20 cellular contexts compared by ENCODE assay signal in genomic region chr20:2804921-2805681, GRCh38. TPM values are rescaled to one million over a fixed set of nuclear protein-coding genes. Genes with fewer than 3 reads are reported as not detected.
DNase-seq lines count a peak whose midpoint lies in the region; ATAC-seq and TF ChIP-seq lines count a peak whose summit lies in the region.
"Had no signal": no experiment of that assay in that cellular context is flagged by ENCODE, and none has a peak within 500 bp of the region (broad histone marks: within the 10 kb centered on the region; RNA-seq: fewer than 3 reads in every experiment).

No MANE protein-coding gene starts in this region.

- H3K36me3 Mint-ChIP-seq in endodermal cell (ENCODE audit: low read depth) = no peaks in the 10 kb centered on the region
- H3K36me3 Mint-ChIP-seq in naive thymus-derived CD4-positive, alpha-beta T cell = peaks cover 0 to 5% (median 1%) of the 10 kb centered on the region in 5 donors

- H3K9me3 Mint-ChIP-seq in endodermal cell = no peaks in the 10 kb centered on the region
- H3K9me3 Mint-ChIP-seq in naive thymus-derived CD4-positive, alpha-beta T cell = peaks cover 0 to 4% (median 0%) of the 10 kb centered on the region in 11 donors
- H3K9me3 Mint-ChIP-seq: activated T-helper 1 cell treated with anti-CD3 and anti-CD28 coated beads, Interleukin-12 subunit alpha, Interleukin-12 subunit beta, Interleukin-2, Interleukin-4 antibody, amounts not matched to agents 30 ng/mL and 10 ng/mL and 1 ng/mL, durations not matched to agents 14 hours and 24 hours and 36 hours had no signal

- H3K4me3 ChIP-seq in endodermal cell (ENCODE audit: low read length) (no peak overlapping the region), left lung (no peak overlapping the region), aorta (ENCODE audit: low read length in 2 of 2) (no peak overlapping the region), gastrocnemius medialis (no peak overlapping the region)
- H3K4me3 ChIP-seq in naive thymus-derived CD4-positive, alpha-beta T cell (ENCODE audit: low read length) = no peak overlapping the region
- H3K4me3 ChIP-seq: gastroesophageal sphincter, ovary, upper lobe of left lung had no signal

- no peak for TF ChIP-seq POLR2A in gastrocnemius medialis (IDR thresholded peaks at IDR 0.05)

- DNase-seq in Right ventricle myocardium inferior (ENCODE audit: missing footprints) (peak; percentile 58), cardiac septum (ENCODE audit: low spot score) (no peak), endodermal cell (peak; percentile 76), left lung (peak in 1 of 2 donors; percentile 75), aorta (peak in 1 of 2 donors; percentile 71), gastrocnemius medialis (no peak)
- DNase-seq in naive thymus-derived CD4-positive, alpha-beta T cell = no peak
- DNase-seq: activated CD4-positive, alpha-beta T cell treated with anti-CD3 and anti-CD28 coated beads for 4 hours; brain microvascular endothelial cell; effector CD8-positive, alpha-beta T cell; NCI-H2171 treated with DMSO at 0.1 percent for 48 hours; ovary; PC-3; stimulated activated CD8-positive, alpha-beta memory T cell treated with anti-CD3 and anti-CD28 coated beads, Interleukin-4, amount 100 ng/mL, for 48 hours; T-helper 1 cell had no signal

- H3K4me3 Mint-ChIP-seq in endodermal cell = no peak overlapping the region
- no peak overlapping the region for H3K4me3 Mint-ChIP-seq in naive thymus-derived CD4-positive, alpha-beta T cell
- H3K4me3 Mint-ChIP-seq: activated T-helper 1 cell treated with anti-CD3 and anti-CD28 coated beads, Interleukin-12 subunit alpha, Interleukin-12 subunit beta, Interleukin-2, Interleukin-4 antibody, amounts not matched to agents 30 ng/mL and 10 ng/mL and 1 ng/mL, durations not matched to agents 14 hours and 24 hours and 36 hours had no signal

- POLR2A ChIA-PET in naive thymus-derived CD4-positive, alpha-beta T cell (lab: Charles Lee) = no interaction called here

- H3K9ac ChIP-seq in endodermal cell (ENCODE audit: extremely low read depth, low read length, poor library complexity, severe bottlenecking) = no peak overlapping the region

- intact Hi-C loops in Right ventricle myocardium inferior (cut with DNase I) = no loop called here
- intact Hi-C loops in cardiac septum (cut with DNase I) = no loop called here
- intact Hi-C loops in left lung (cut with DNase I) = no loop called here
- intact Hi-C loops in aorta (cut with DNase I) = no loop called here
- intact Hi-C loops in naive thymus-derived CD4-positive, alpha-beta T cell (cut with micrococcal nuclease) = no loop called here
- intact Hi-C loops in gastrocnemius medialis (cut with DNase I; ENCODE audit: low total_unique reads) = no loop called here

- WGBS in endodermal cell (ENCODE audit: insufficient coverage in 1 of 2, insufficient read length in 1 of 2), 2 experiments = 38 to 57% methylated on average over 21 to 44 of the region's 44 CpGs
- 6% methylated on average over 34 to 44 of the region's 44 CpGs for WGBS in aorta, 2 donors

- H3K9me3 ChIP-seq in endodermal cell (ENCODE audit: control insufficient read depth, low read length) = no peaks in the 10 kb centered on the region
- H3K9me3 ChIP-seq in left lung = no peaks in the 10 kb centered on the region
- H3K9me3 ChIP-seq in aorta (ENCODE audit: control insufficient read depth, low read length) = no peaks in the 10 kb centered on the region
- no peaks in the 10 kb centered on the region for H3K9me3 ChIP-seq in naive thymus-derived CD4-positive, alpha-beta T cell (ENCODE audit: control insufficient read depth in 2 of 3, low read length in 3 of 3)
- peaks cover 0 to 7% (median 0%) of the 10 kb centered on the region in 3 donors for H3K9me3 ChIP-seq in gastrocnemius medialis
- H3K9me3 ChIP-seq: gastroesophageal sphincter, ovary, upper lobe of left lung had no signal

- no peak overlapping the region for H3K27ac Mint-ChIP-seq in endodermal cell
- no peak overlapping the region for H3K27ac Mint-ChIP-seq in naive thymus-derived CD4-positive, alpha-beta T cell
- H3K27ac Mint-ChIP-seq: activated T-helper 1 cell treated with anti-CD3 and anti-CD28 coated beads, Interleukin-12 subunit alpha, Interleukin-12 subunit beta, Interleukin-2, Interleukin-4 antibody, amounts not matched to agents 30 ng/mL and 10 ng/mL and 1 ng/mL, durations not matched to agents 14 hours and 24 hours and 36 hours had no signal

- CTCF ChIA-PET in naive thymus-derived CD4-positive, alpha-beta T cell (lab: Charles Lee) = no interaction called here

- in situ Hi-C loops in gastrocnemius medialis (cut with MboI; ENCODE audit: low sequenced_read_pairs in 4 of 4) = no loop called here

- ATAC-seq in Right ventricle myocardium inferior (no peak), left lung (peak; percentile 37), aorta (ENCODE audit: low FRiP score) (peak; percentile 47), gastrocnemius medialis (no peak), HG02938 (IDR thresholded peaks at IDR 0.05; ENCODE audit: unreplicated experiment) (no peak)
- no peak for ATAC-seq in naive thymus-derived CD4-positive, alpha-beta T cell
- ATAC-seq: gastroesophageal sphincter, PC-3 had no signal

- no peak for TF ChIP-seq CTCF in endodermal cell (conservative IDR thresholded peaks at IDR 0.05)
- no peak for TF ChIP-seq CTCF in left lung (IDR thresholded peaks at IDR 0.05)
- TF ChIP-seq CTCF in gastrocnemius medialis (IDR thresholded peaks at IDR 0.05 in 4 of 5, conservative IDR thresholded peaks at IDR 0.05 in 1 of 5) = no peak

- peaks cover 82% of the 10 kb centered on the region for H3K27me3 Mint-ChIP-seq in endodermal cell (ENCODE audit: insufficient read depth)
- H3K27me3 Mint-ChIP-seq in naive thymus-derived CD4-positive, alpha-beta T cell = peaks cover 53 to 70% (median 61%) of the 10 kb centered on the region in 5 donors

- no peaks in the 10 kb centered on the region for H3K36me3 ChIP-seq in endodermal cell (ENCODE audit: control insufficient read depth, insufficient read depth, low read length)
- H3K36me3 ChIP-seq in left lung = no peaks in the 10 kb centered on the region
- no peaks in the 10 kb centered on the region for H3K36me3 ChIP-seq in aorta (ENCODE audit: control insufficient read depth in 1 of 2, insufficient read depth in 2 of 2, low read length in 1 of 2)
- no peaks in the 10 kb centered on the region for H3K36me3 ChIP-seq in naive thymus-derived CD4-positive, alpha-beta T cell (ENCODE audit: control insufficient read depth in 2 of 3, insufficient read depth in 3 of 3, low read length in 3 of 3)
- H3K36me3 ChIP-seq in gastrocnemius medialis = no peaks in the 10 kb centered on the region
- H3K36me3 ChIP-seq: brain microvascular endothelial cell, gastroesophageal sphincter, ovary, upper lobe of left lung had no signal

- no peak overlapping the region for H3K27ac ChIP-seq in endodermal cell (ENCODE audit: low read depth, low read length)
- H3K27ac ChIP-seq in left lung = no peak overlapping the region
- no peak overlapping the region for H3K27ac ChIP-seq in aorta (ENCODE audit: low read depth in 1 of 2, low read length in 2 of 2)
- H3K27ac ChIP-seq in naive thymus-derived CD4-positive, alpha-beta T cell (ENCODE audit: low read depth, low read length) = no peak overlapping the region
- H3K27ac ChIP-seq in gastrocnemius medialis = no peak overlapping the region
- H3K27ac ChIP-seq: brain microvascular endothelial cell, gastroesophageal sphincter, ovary, upper lobe of left lung had no signal

- peaks cover 10% of the 10 kb centered on the region for H3K4me1 Mint-ChIP-seq in endodermal cell
- peaks cover 12 to 15% (median 13%) of the 10 kb centered on the region in 7 donors for H3K4me1 Mint-ChIP-seq in naive thymus-derived CD4-positive, alpha-beta T cell

- peaks cover 71% of the 10 kb centered on the region for H3K27me3 ChIP-seq in endodermal cell (ENCODE audit: control insufficient read depth, insufficient read depth, low read length, poor library complexity, severe bottlenecking)
- peaks cover 59 to 100% of the 10 kb centered on the region in 2 donors for H3K27me3 ChIP-seq in left lung
- no peaks in the 10 kb centered on the region for H3K27me3 ChIP-seq in aorta (ENCODE audit: control insufficient read depth in 1 of 2, insufficient read depth in 2 of 2, low read length in 1 of 2)
- H3K27me3 ChIP-seq in naive thymus-derived CD4-positive, alpha-beta T cell (ENCODE audit: control insufficient read depth in 2 of 2, insufficient read depth in 2 of 2, low read length in 2 of 2) = peaks cover 0 to 6% of the 10 kb centered on the region in 2 donors
- peaks cover 51 to 77% (median 63%) of the 10 kb centered on the region in 3 donors for H3K27me3 ChIP-seq in gastrocnemius medialis
- H3K27me3 ChIP-seq: ovary had no signal

- no peaks in the 10 kb centered on the region for H3K4me1 ChIP-seq in endodermal cell (ENCODE audit: control insufficient read depth, insufficient read depth, low read length)
- peaks cover 0 to 13% of the 10 kb centered on the region in 2 donors for H3K4me1 ChIP-seq in left lung
- no peaks in the 10 kb centered on the region for H3K4me1 ChIP-seq in aorta (ENCODE audit: control insufficient read depth in 1 of 2, insufficient read depth in 2 of 2, low read length in 2 of 2)
- H3K4me1 ChIP-seq in naive thymus-derived CD4-positive, alpha-beta T cell (ENCODE audit: control insufficient read depth in 2 of 2, insufficient read depth in 2 of 2, low read length in 2 of 2) = peaks cover 0 to 7% of the 10 kb centered on the region in 2 donors
- no peaks in the 10 kb centered on the region for H3K4me1 ChIP-seq in gastrocnemius medialis

RNA-seq across cellular contexts. Expression of gene CPXM1, which starts 4.7 kb away (rescaled TPM):
- total RNA-seq in Right ventricle myocardium inferior = 2.3 TPM
- 0.19 TPM for total RNA-seq in cardiac septum
- total RNA-seq in endodermal cell = 100 to 1,000 TPM in 1 of 2 donors, 10 to 100 TPM in 1; 80.1 to 106 TPM
- 174 TPM for polyA plus RNA-seq in endodermal cell (2013, experiment 1 of 2)
- polyA plus RNA-seq in endodermal cell (2013, experiment 2 of 2) = 158 TPM
- total RNA-seq in left lung = 10 to 100 TPM in 1 of 2 donors, 1 to 10 TPM in 1; 8.1 to 25.8 TPM
- total RNA-seq in aorta = 1 to 10 TPM; 3.4 to 3.7 TPM
- under 1 TPM in 1 of 2 donors, not detected in 1; 0.23 TPM for polyA plus RNA-seq in aorta
- 1 to 10 TPM in 2 of 5 experiments, under 1 TPM in 3; 0.19 to 1.8 (median 0.32) TPM for total RNA-seq in naive thymus-derived CD4-positive, alpha-beta T cell
- under 1 TPM in 1 of 2 donors, not detected in 1; 0.12 TPM for polyA plus RNA-seq in naive thymus-derived CD4-positive, alpha-beta T cell
- 1 to 10 TPM in 1 of 4 donors, under 1 TPM in 2, not detected in 1; 0.46 to 1.6 (median 0.81) TPM for total RNA-seq in gastrocnemius medialis
- total RNA-seq: LHCN-M2, PC-3 had no signal

RNA-seq across cellular contexts. Expression of gene C20orf141, which starts 9.7 kb away (rescaled TPM):
- total RNA-seq in Right ventricle myocardium inferior (not detected), cardiac septum (not detected), endodermal cell (not detected), left lung (not detected), aorta (not detected), gastrocnemius medialis (not detected)
- polyA plus RNA-seq in endodermal cell (2013, experiment 1 of 2) = not detected
- polyA plus RNA-seq in endodermal cell (2013, experiment 2 of 2) = not detected
- not detected for polyA plus RNA-seq in aorta
- total RNA-seq in naive thymus-derived CD4-positive, alpha-beta T cell = not detected
- not detected for polyA plus RNA-seq in naive thymus-derived CD4-positive, alpha-beta T cell
- total RNA-seq: activated T-helper 1 cell treated with anti-CD3 and anti-CD28 coated beads, Interleukin-12 subunit alpha, Interleukin-12 subunit beta, Interleukin-2, Interleukin-4 antibody, amounts not matched to agents 30 ng/mL and 10 ng/mL and 1 ng/mL, durations not matched to agents 14 hours and 24 hours and 36 hours; gastroesophageal sphincter; LHCN-M2; PC-3; upper lobe of left lung had no signal
- polyA plus RNA-seq: ovary had no signal

RNA-seq across cellular contexts. Expression of gene TMEM239, which starts 11.1 kb away (rescaled TPM):
- total RNA-seq in Right ventricle myocardium inferior = not detected
- total RNA-seq in cardiac septum = not detected
- not detected for total RNA-seq in endodermal cell
- polyA plus RNA-seq in endodermal cell (2013, experiment 1 of 2) = not detected
- not detected for polyA plus RNA-seq in endodermal cell (2013, experiment 2 of 2)
- not detected for total RNA-seq in left lung
- not detected for total RNA-seq in aorta
- not detected for polyA plus RNA-seq in aorta
- not detected for total RNA-seq in naive thymus-derived CD4-positive, alpha-beta T cell
- not detected for polyA plus RNA-seq in naive thymus-derived CD4-positive, alpha-beta T cell
- total RNA-seq in gastrocnemius medialis = not detected
- total RNA-seq: activated T-helper 1 cell treated with anti-CD3 and anti-CD28 coated beads, Interleukin-12 subunit alpha, Interleukin-12 subunit beta, Interleukin-2, Interleukin-4 antibody, amounts not matched to agents 30 ng/mL and 10 ng/mL and 1 ng/mL, durations not matched to agents 14 hours and 24 hours and 36 hours; LHCN-M2; ovary; upper lobe of left lung had no signal
- polyA plus RNA-seq: ovary had no signal

RNA-seq across cellular contexts. Expression of gene PCED1A, which starts 35.4 kb away (rescaled TPM):
- total RNA-seq in Right ventricle myocardium inferior (10.7 TPM), cardiac septum (12.8 TPM), endodermal cell (10 to 100 TPM; 40.2 to 46.5 TPM), left lung (10 to 100 TPM; 34.3 to 39.2 TPM), aorta (10 to 100 TPM; 28.4 to 50.7 TPM), gastrocnemius medialis (1 to 10 TPM; 2.6 to 9.3 (median 5.7) TPM)
- 68.8 TPM for polyA plus RNA-seq in endodermal cell (2013, experiment 1 of 2)
- polyA plus RNA-seq in endodermal cell (2013, experiment 2 of 2) = 57.8 TPM
- polyA plus RNA-seq in aorta = 100 to 1,000 TPM in 1 of 2 donors, 10 to 100 TPM in 1; 19.2 to 178 TPM
- total RNA-seq in naive thymus-derived CD4-positive, alpha-beta T cell = 100 to 1,000 TPM in 1 of 5 experiments, 10 to 100 TPM in 4; 27.8 to 105 (median 72.5) TPM
- polyA plus RNA-seq in naive thymus-derived CD4-positive, alpha-beta T cell = 10 to 100 TPM; 23.6 to 27.3 TPM

RNA-seq across cellular contexts. Expression of gene VPS16, which starts 35.4 kb away (rescaled TPM):
- total RNA-seq in Right ventricle myocardium inferior (18.0 TPM), cardiac septum (23.3 TPM), endodermal cell (10 to 100 TPM; 36.8 to 37.5 TPM), left lung (10 to 100 TPM; 38.6 to 42.7 TPM), aorta (10 to 100 TPM; 29.5 to 51.2 TPM), gastrocnemius medialis (10 to 100 TPM; 17.3 to 26.4 (median 21.6) TPM)
- 41.2 TPM for polyA plus RNA-seq in endodermal cell (2013, experiment 1 of 2)
- 37.7 TPM for polyA plus RNA-seq in endodermal cell (2013, experiment 2 of 2)
- 100 to 1,000 TPM in 1 of 2 donors, 1 to 10 TPM in 1; 9.1 to 102 TPM for polyA plus RNA-seq in aorta
- 10 to 100 TPM; 45.5 to 62.4 (median 56.1) TPM for total RNA-seq in naive thymus-derived CD4-positive, alpha-beta T cell
- 10 to 100 TPM; 25.0 to 43.3 TPM for polyA plus RNA-seq in naive thymus-derived CD4-positive, alpha-beta T cell

Comparison
In these comparisons a context has a peak if more than half of its experiments do, and no peak if none do; other contexts are left out.
1. DNase-seq: peak in Right ventricle myocardium inferior (single experiment) and endodermal cell (single experiment); none in cardiac septum (single experiment), naive thymus-derived CD4-positive, alpha-beta T cell (0 of 9) and gastrocnemius medialis (0 of 2).
2. ATAC-seq: peak in left lung (single experiment) and aorta (single experiment); none in Right ventricle myocardium inferior (single experiment), naive thymus-derived CD4-positive, alpha-beta T cell (single experiment), gastrocnemius medialis (0 of 2) and HG02938 (single experiment).